20 cellular contexts compared by ENCODE assay signal in the genomic region with DNA sequence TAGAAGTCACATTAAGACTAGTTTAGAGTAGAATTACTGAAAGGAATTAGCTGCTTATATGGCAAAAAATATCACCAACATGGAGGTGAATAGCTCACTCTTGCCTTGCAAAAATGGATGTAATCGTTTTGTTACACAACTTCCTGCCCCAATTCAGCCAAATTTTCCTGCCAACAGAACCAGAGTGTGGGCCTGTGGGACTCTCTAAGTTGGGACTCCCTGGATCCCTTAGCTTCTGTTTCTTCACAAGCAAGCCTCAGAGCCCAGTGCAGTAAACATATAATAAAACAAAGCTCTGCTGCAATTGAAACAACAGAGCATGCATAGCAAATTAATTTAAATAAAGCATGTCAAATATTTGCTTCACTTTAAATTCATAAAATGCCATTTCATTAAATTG.
A peak's percentile ranks its signal among the peaks of the same experiment; 100 is the strongest.
DNase-seq lines count a peak whose midpoint lies in the region; ATAC-seq and TF ChIP-seq lines count a peak whose summit lies in the region.
"Had no signal": no experiment of that assay in that cellular context is flagged by ENCODE, and none has a peak within 500 bp of the region (broad histone marks: within the 10 kb centered on the region; RNA-seq: fewer than 3 reads in every experiment).

No MANE protein-coding gene starts in this region.

- TF ChIP-seq CTCF in chondrocyte (IDR thresholded peaks at IDR 0.05) (no peak), Caco-2 (IDR thresholded peaks at IDR 0.05; ENCODE audit: insufficient read depth in 1 of 2, low read depth in 1 of 2, low read length in 1 of 2, severe bottlenecking in 1 of 2, unreplicated experiment in 1 of 2) (no peak)

- DNase-seq in Right ventricle myocardium inferior (ENCODE audit: missing footprints) (no peak), cardiac septum (ENCODE audit: low spot score) (no peak), chondrocyte (ENCODE audit: low spot score) (no peak), superior temporal gyrus (ENCODE audit: extremely low spot score) (peak; percentile 20), Caco-2 (no peak)
- DNase-seq: 8988T; CD8-positive, alpha-beta T cell; DMS 273 treated with DMSO at 0.1 percent for 48 hours; DMS53; DND-41; EL; GOT3; H7; HFFc6 had no signal

- peak; percentile 75 for ATAC-seq in Right ventricle myocardium inferior
- no peak for ATAC-seq in stimulated activated memory B cell treated with anti-CD40 and anti-IgM and Interleukin-4, amounts not matched to agents 10 μg/mL and 1 μg/mL and 100 μg/mL, for 72 hours
- ATAC-seq: CD8-positive, alpha-beta T cell; HCT116; HepG2 had no signal

- peak overlapping the region in 9 of 11 experiments; percentile 40 to 90 (median 76); a peak in 18 of 22 replicates for H3K4me2 ChIP-seq in BLaER1 treated with 17β-estradiol and CSF1 and Interleukin-3, amounts not matched to agents 10 nM and 100 nM
- H3K4me2 ChIP-seq: BLaER1 had no signal

- H3K9me3 ChIP-seq in BLaER1 treated with 17β-estradiol and CSF1 and Interleukin-3, amounts not matched to agents 10 nM and 100 nM (replicated peaks in 1 of 11) = peaks cover 0 to 16% (median 7%) of the 10 kb centered on the region in 11 experiments; a peak in 10 of 22 replicates
- no peaks in the 10 kb centered on the region for H3K9me3 ChIP-seq in Caco-2
- H3K9me3 ChIP-seq: BLaER1 had no signal

- no peak overlapping the region for H3K27ac ChIP-seq in BLaER1 treated with 17β-estradiol and CSF1 and Interleukin-3, amounts not matched to agents 10 nM and 100 nM
- H3K27ac ChIP-seq: BLaER1 had no signal

- peaks cover 0 to 6% (median 0%) of the 10 kb centered on the region in 11 experiments; a peak in 1 of 22 replicates for H4K20me1 ChIP-seq in BLaER1 treated with 17β-estradiol and CSF1 and Interleukin-3, amounts not matched to agents 10 nM and 100 nM

- H3K27me3 Mint-ChIP-seq in chondrocyte (ENCODE audit: low read depth) (no peaks in the 10 kb centered on the region), Caco-2 (ENCODE audit: insufficient read depth, unreplicated experiment) (peaks cover 24% of the 10 kb centered on the region)
- no peaks in the 10 kb centered on the region for H3K27me3 Mint-ChIP-seq in stimulated activated memory B cell treated with anti-CD40 and anti-IgM and Interleukin-4, amounts not matched to agents 10 μg/mL and 1 μg/mL and 100 μg/mL, for 72 hours

- H3K36me3 ChIP-seq in BLaER1 treated with 17β-estradiol and CSF1 and Interleukin-3, amounts not matched to agents 10 nM and 100 nM = no peaks in the 10 kb centered on the region
- H3K36me3 ChIP-seq in Caco-2 (ENCODE audit: control insufficient read depth, insufficient read depth, low read length) = no peaks in the 10 kb centered on the region
- H3K36me3 ChIP-seq: BLaER1 had no signal

- peaks cover 3% of the 10 kb centered on the region for H3K9me3 Mint-ChIP-seq in chondrocyte (ENCODE audit: low read depth)
- no peaks in the 10 kb centered on the region for H3K9me3 Mint-ChIP-seq in stimulated activated memory B cell treated with anti-CD40 and anti-IgM and Interleukin-4, amounts not matched to agents 10 μg/mL and 1 μg/mL and 100 μg/mL, for 72 hours
- H3K9me3 Mint-ChIP-seq in Caco-2 (ENCODE audit: unreplicated experiment) = no peaks in the 10 kb centered on the region
- H3K9me3 Mint-ChIP-seq: CD8-positive, alpha-beta T cell had no signal

- intact Hi-C loops in Right ventricle myocardium inferior (cut with DNase I) (no loop called here), cardiac septum (cut with DNase I) (no loop called here), Caco-2 (cut with micrococcal nuclease; ENCODE audit: unreplicated experiment) (no loop called here)

- H3K36me3 Mint-ChIP-seq in chondrocyte (ENCODE audit: low read depth) (no peaks in the 10 kb centered on the region), Caco-2 (ENCODE audit: insufficient read depth, unreplicated experiment) (no peaks in the 10 kb centered on the region)
- H3K36me3 Mint-ChIP-seq in stimulated activated memory B cell treated with anti-CD40 and anti-IgM and Interleukin-4, amounts not matched to agents 10 μg/mL and 1 μg/mL and 100 μg/mL, for 72 hours = peaks cover 14% of the 10 kb centered on the region
- H3K36me3 Mint-ChIP-seq: CD8-positive, alpha-beta T cell had no signal

- no peak overlapping the region for H3K4me3 ChIP-seq in BLaER1 treated with 17β-estradiol and CSF1 and Interleukin-3, amounts not matched to agents 10 nM and 100 nM
- no peak overlapping the region for H3K4me3 ChIP-seq in Caco-2 (ENCODE audit: low read depth, low read length)
- H3K4me3 ChIP-seq: BLaER1, GM12878 had no signal

- H3K9ac ChIP-seq in BLaER1 treated with 17β-estradiol and CSF1 and Interleukin-3, amounts not matched to agents 10 nM and 100 nM = no peak overlapping the region
- H3K9ac ChIP-seq: BLaER1 had no signal

- H3K4me3 Mint-ChIP-seq in chondrocyte (ENCODE audit: unreplicated experiment) (no peak overlapping the region), Caco-2 (ENCODE audit: unreplicated experiment) (no peak overlapping the region)
- no peak overlapping the region for H3K4me3 Mint-ChIP-seq in stimulated activated memory B cell treated with anti-CD40 and anti-IgM and Interleukin-4, amounts not matched to agents 10 μg/mL and 1 μg/mL and 100 μg/mL, for 72 hours
- H3K4me3 Mint-ChIP-seq: CD8-positive, alpha-beta T cell; HFFc6 had no signal

- peak overlapping the region; percentile 61 for H3K27ac Mint-ChIP-seq in chondrocyte (ENCODE audit: unreplicated experiment)
- no peak overlapping the region for H3K27ac Mint-ChIP-seq in stimulated activated memory B cell treated with anti-CD40 and anti-IgM and Interleukin-4, amounts not matched to agents 10 μg/mL and 1 μg/mL and 100 μg/mL, for 72 hours
- H3K27ac Mint-ChIP-seq in Caco-2 (ENCODE audit: unreplicated experiment) = no peak overlapping the region
- H3K27ac Mint-ChIP-seq: CD8-positive, alpha-beta T cell; HFFc6 had no signal

- BruUV-seq in Caco-2 (replicated peaks; lab: Mats Ljungman, UMichigan) = no TSS peak

- H3K4me1 Mint-ChIP-seq in chondrocyte (ENCODE audit: low read depth) (peaks cover 36% of the 10 kb centered on the region), Caco-2 (ENCODE audit: low read depth, unreplicated experiment) (no peaks in the 10 kb centered on the region)
- H3K4me1 Mint-ChIP-seq in stimulated activated memory B cell treated with anti-CD40 and anti-IgM and Interleukin-4, amounts not matched to agents 10 μg/mL and 1 μg/mL and 100 μg/mL, for 72 hours = peaks cover 35% of the 10 kb centered on the region

- peaks cover 42 to 61% (median 53%) of the 10 kb centered on the region in 10 experiments for H3K4me1 ChIP-seq in BLaER1 treated with 17β-estradiol and CSF1 and Interleukin-3, amounts not matched to agents 10 nM and 100 nM
- no peaks in the 10 kb centered on the region for H3K4me1 ChIP-seq in Caco-2

- CTCF ChIA-PET in Caco-2 (lab: Charles Lee) = no interaction called here

- POLR2A ChIA-PET in Caco-2 (lab: Charles Lee) = no interaction called here

- H3K27me3 ChIP-seq in BLaER1 treated with 17β-estradiol and CSF1 and Interleukin-3, amounts not matched to agents 10 nM and 100 nM = peaks cover 0 to 12% (median 0%) of the 10 kb centered on the region in 11 experiments; a peak in 6 of 22 replicates
- 0 out of 2 replicates have a peak, but pooled peaks cover 1% of the 10 kb centered on the region for H3K27me3 ChIP-seq in Caco-2 (replicated peaks; ENCODE audit: control insufficient read depth, insufficient read depth, low read length)
